ENCODE assay signal across 8 cellular contexts in the genomic region with DNA sequence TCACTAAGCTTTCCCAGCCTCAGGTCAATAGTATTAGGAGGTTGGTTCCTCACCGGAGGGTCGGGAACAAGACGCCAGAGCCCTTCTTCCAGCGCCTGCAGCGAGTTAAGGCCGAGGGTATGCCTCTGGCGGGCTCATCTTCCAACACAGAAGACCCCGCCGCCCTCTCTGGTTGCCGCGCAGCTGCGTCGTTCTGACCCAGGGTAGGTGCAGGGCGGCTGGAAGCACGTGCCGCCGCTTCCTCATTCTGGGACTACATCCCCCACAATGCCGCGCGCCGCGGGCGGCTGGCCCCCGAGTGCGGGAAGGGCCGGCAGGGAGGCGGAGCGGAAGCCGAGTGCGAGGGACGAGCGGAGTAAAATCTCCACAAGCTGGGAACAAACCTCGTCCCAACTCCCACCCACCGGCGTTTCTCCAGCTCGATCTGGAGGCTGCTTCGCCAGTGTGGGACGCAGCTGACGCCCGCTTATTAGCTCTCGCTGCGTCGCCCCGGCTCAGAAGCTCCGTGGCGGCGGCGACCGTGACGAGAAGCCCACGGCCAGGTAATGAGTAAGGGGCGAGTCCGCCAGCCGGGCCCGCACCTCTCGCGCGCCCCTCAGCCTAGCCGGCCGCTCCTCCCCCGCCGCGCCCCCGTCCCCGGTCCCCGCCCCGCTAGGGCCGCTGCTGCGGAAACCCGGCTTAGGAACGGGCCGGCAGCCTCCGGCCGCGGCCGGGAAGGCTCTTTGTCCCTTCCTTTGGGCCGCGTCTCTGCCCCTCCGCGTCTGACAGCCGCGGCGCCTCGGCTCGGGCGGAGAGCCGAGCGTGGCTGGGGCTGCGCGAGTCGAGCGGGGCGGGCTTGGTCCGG. TPM values are rescaled to one million over a fixed set of nuclear protein-coding genes. Genes with fewer than 3 reads are reported as not detected.
DNase-seq lines count a peak whose midpoint lies in the region; ATAC-seq and TF ChIP-seq lines count a peak whose summit lies in the region.

A gene with protein sequence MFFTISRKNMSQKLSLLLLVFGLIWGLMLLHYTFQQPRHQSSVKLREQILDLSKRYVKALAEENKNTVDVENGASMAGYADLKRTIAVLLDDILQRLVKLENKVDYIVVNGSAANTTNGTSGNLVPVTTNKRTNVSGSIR (plus strand): TSS at position 319 of the 844 bp plus-strand sequence. CDS start 13,934 bp downstream, outside the sequence.

- H3K4me1 Mint-ChIP-seq in activated CD4-positive, alpha-beta T cell treated with anti-CD3 and anti-CD28 coated beads for 36 hours = peaks cover 60% of the 10 kb centered on the region

- H3K9me3 ChIP-seq in colonic mucosa = no peaks in the 10 kb centered on the region

- intact Hi-C loops in activated CD4-positive, alpha-beta T cell treated with anti-CD3 and anti-CD28 coated beads for 36 hours (cut with DNase I, micrococcal nuclease) = loop anchor here (1.0 to 10.0 kb wide), 9 partner anchors 83 to 1528 kb away; a partner anchor contains a TSS
- intact Hi-C loops in colonic mucosa (cut with DNase I) (no loop called here), left colon (cut with DNase I, micrococcal nuclease) (no loop called here)

- POLR2A ChIA-PET in activated CD4-positive, alpha-beta T cell treated with anti-CD3 and anti-CD28 coated beads for 36 hours (lab: Charles Lee) = interaction anchor here (0.6 to 0.7 kb wide), 2 partner anchors 19 to 759 kb away, joined by 3 read pairs; no protein-coding TSS in a partner anchor

- ATAC-seq in GM19035 (IDR thresholded peaks at IDR 0.05; ENCODE audit: unreplicated experiment) = peak; percentile 88
- ATAC-seq in HG03342 (IDR thresholded peaks at IDR 0.05; ENCODE audit: unreplicated experiment) = peak; percentile 79
- ATAC-seq in activated CD4-positive, alpha-beta T cell treated with anti-CD3 and anti-CD28 coated beads for 36 hours = peak; percentile 57
- ATAC-seq in left colon = peak; percentile 97

- peak within 1 kb of the TSS; percentile 81 for H3K27ac Mint-ChIP-seq in activated CD4-positive, alpha-beta T cell treated with anti-CD3 and anti-CD28 coated beads for 36 hours

- H3K36me3 ChIP-seq in colonic mucosa = no peaks in the 10 kb centered on the region

- peaks cover 2% of the 10 kb centered on the region for H3K9me3 Mint-ChIP-seq in activated CD4-positive, alpha-beta T cell treated with anti-CD3 and anti-CD28 coated beads for 36 hours (ENCODE audit: low read depth)

- no peaks in the 10 kb centered on the region for H3K36me3 Mint-ChIP-seq in activated CD4-positive, alpha-beta T cell treated with anti-CD3 and anti-CD28 coated beads for 36 hours (ENCODE audit: low read depth)

- no peaks in the 10 kb centered on the region for H3K4me1 ChIP-seq in colonic mucosa

- H3K9ac ChIP-seq in colonic mucosa (ENCODE audit: low read depth in 2 of 2, low read length in 2 of 2) = peak within 1 kb of the TSS; percentile 72 to 75

- peak within 1 kb of the TSS; percentile 92 for H3K27ac ChIP-seq in colonic mucosa

- DNase-seq in AG20443 (ENCODE audit: low spot score) = peak; percentile 97
- peak; percentile 80 for DNase-seq in NCI-H345 treated with DMSO at 0.1 percent for 48 hours (lab: John Stamatoyannopoulos, UW; ENCODE audit: unreplicated experiment)
- peak; percentile 91 for DNase-seq in activated CD4-positive, alpha-beta T cell treated with anti-CD3 and anti-CD28 coated beads for 36 hours
- peak; percentile 95 for DNase-seq in colonic mucosa
- peak; percentile 92 to 94 for DNase-seq in left colon
- DNase-seq in stimulated activated CD4-positive, alpha-beta T cell treated with anti-CD3 and anti-CD28 coated beads, Interleukin-1b, Interleukin-23, amount 100 ng/mL, for 4 hours (ENCODE audit: low read depth in 2 of 2) = peak; percentile 67 to 80

- CTCF ChIA-PET in activated CD4-positive, alpha-beta T cell treated with anti-CD3 and anti-CD28 coated beads for 36 hours (lab: Charles Lee) = interaction anchor here (0.6 to 1.7 kb wide), 7 partner anchors 27 to 303 kb away, joined by 3 to 5 read pairs (median 3); no protein-coding TSS in a partner anchor

- TF ChIP-seq CTCF in colonic mucosa (IDR thresholded peaks at IDR 0.05) = no peak

- peak within 1 kb of the TSS; percentile 81 for H3K4me3 Mint-ChIP-seq in activated CD4-positive, alpha-beta T cell treated with anti-CD3 and anti-CD28 coated beads for 36 hours

- peak within 1 kb of the TSS; percentile 75 for H3K4me3 ChIP-seq in colonic mucosa

- H3K27me3 Mint-ChIP-seq in activated CD4-positive, alpha-beta T cell treated with anti-CD3 and anti-CD28 coated beads for 36 hours = peaks cover 5% of the 10 kb centered on the region

- no peaks in the 10 kb centered on the region for H3K27me3 ChIP-seq in colonic mucosa

RNA-seq across cellular contexts. Expression of the gene that starts here (rescaled TPM):
- 1 to 10 TPM; 4.6 to 5.6 TPM for total RNA-seq in activated CD4-positive, alpha-beta T cell treated with anti-CD3 and anti-CD28 coated beads for 36 hours
- total RNA-seq in colonic mucosa (10 to 100 TPM in 1 of 2 donors, 1 to 10 TPM in 1; 7.6 to 10.6 TPM), left colon (10 to 100 TPM in 1 of 2 donors, 1 to 10 TPM in 1; 7.8 to 12.2 TPM)

Comparison
In these comparisons a context has a peak if more than half of its experiments do, and no peak if none do; other contexts are left out.
1. Peak in every context shown above with its lines: DNase-seq, ATAC-seq, H3K4me3 ChIP-seq and H3K27ac ChIP-seq.
2. intact Hi-C loops: an anchor here in activated CD4-positive, alpha-beta T cell treated with anti-CD3 and anti-CD28 coated beads for 36 hours (1.0 to 10.0 kb wide); none called in colonic mucosa and left colon.